In the genomic region with DNA sequence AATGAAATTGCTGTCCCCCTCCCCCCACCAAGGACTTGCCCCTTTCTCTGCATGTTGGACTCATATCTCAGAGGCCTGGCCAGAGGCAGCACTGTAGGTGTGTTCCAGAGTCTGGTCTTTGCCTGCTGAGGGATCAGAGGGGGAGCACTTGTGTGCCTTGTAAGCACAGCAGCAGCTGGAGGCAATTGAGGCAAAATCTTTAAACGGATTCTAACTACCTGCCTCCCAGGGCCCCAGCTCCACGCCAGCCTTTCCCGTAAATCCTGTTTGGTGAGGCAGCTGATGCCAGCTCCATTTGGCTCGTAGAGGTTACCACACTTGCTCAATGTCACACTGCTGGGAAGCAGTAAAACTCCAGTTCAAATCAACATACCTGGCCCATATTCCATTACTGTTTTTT, we compare ENCODE assay signal across 15 cellular contexts. TPM values are rescaled to one million over a fixed set of nuclear protein-coding genes. Genes with fewer than 3 reads are reported as not detected.
A peak's percentile ranks its signal among the peaks of the same experiment; 100 is the strongest.
DNase-seq lines count a peak whose midpoint lies in the region; ATAC-seq and TF ChIP-seq lines count a peak whose summit lies in the region.
"Had no signal": no experiment of that assay in that cellular context is flagged by ENCODE, and none has a peak within 500 bp of the region (broad histone marks: within the 10 kb centered on the region; RNA-seq: fewer than 3 reads in every experiment).

No MANE protein-coding gene starts in this region.

- no peak for ATAC-seq in CD4-positive, alpha-beta T cell (ENCODE audit: poor library complexity)
- ATAC-seq in GM18870 (IDR thresholded peaks at IDR 0.05; ENCODE audit: unreplicated experiment): no peak
- no peak for ATAC-seq in activated CD4-positive, alpha-beta T cell treated with anti-CD3 and anti-CD28 coated beads for 36 hours
- ATAC-seq: stimulated activated naive B cell treated with anti-CD40 and anti-IgM and Interleukin-4, amounts not matched to agents 10 μg/mL and 1 μg/mL and 100 μg/mL, for 72 hours had no signal

- H3K36me3 Mint-ChIP-seq in CD4-positive, alpha-beta T cell (ENCODE audit: low read depth): no peaks in the 10 kb centered on the region
- H3K36me3 Mint-ChIP-seq in activated CD4-positive, alpha-beta T cell treated with anti-CD3 and anti-CD28 coated beads for 36 hours (ENCODE audit: low read depth): peaks cover 4% of the 10 kb centered on the region

- H3K4me1 ChIP-seq in right atrium auricular region (peaks cover 0 to 47% of the 10 kb centered on the region in 2 donors), parathyroid adenoma (peaks cover 17% of the 10 kb centered on the region)

- POLR2A ChIA-PET in CD4-positive, alpha-beta T cell (lab: Charles Lee): no interaction called here
- POLR2A ChIA-PET in activated CD4-positive, alpha-beta T cell treated with anti-CD3 and anti-CD28 coated beads for 36 hours (lab: Charles Lee): no interaction called here

- no peak for TF ChIP-seq CTCF in CD4-positive, alpha-beta T cell (IDR thresholded peaks at IDR 0.05)
- TF ChIP-seq CTCF in right atrium auricular region (IDR thresholded peaks at IDR 0.05) (no peak), parathyroid adenoma (IDR thresholded peaks at IDR 0.05) (no peak)

- TF ChIP-seq EP300 in Ishikawa (IDR thresholded peaks at IDR 0.05; ENCODE audit: borderline replicate concordance): peak; percentile 68

- H3K79me2 ChIP-seq in parathyroid adenoma: no peaks in the 10 kb centered on the region

- H3K27ac Mint-ChIP-seq in CD4-positive, alpha-beta T cell: no peak overlapping the region
- no peak overlapping the region for H3K27ac Mint-ChIP-seq in activated CD4-positive, alpha-beta T cell treated with anti-CD3 and anti-CD28 coated beads for 36 hours
- H3K27ac Mint-ChIP-seq: activated CD4-positive, alpha-beta memory T cell treated with anti-CD3 and anti-CD28 coated beads, Interleukin-2, amount 10 ng/mL, durations not matched to agents 7 days and 5 days; B cell; stimulated activated naive B cell treated with anti-CD40 and anti-IgM and Interleukin-4, amounts not matched to agents 10 μg/mL and 1 μg/mL and 100 μg/mL, for 72 hours had no signal

- no peaks in the 10 kb centered on the region for H3K9me3 ChIP-seq in CD4-positive, alpha-beta T cell (ENCODE audit: control insufficient read depth, low read length)
- H3K9me3 ChIP-seq in right atrium auricular region (no peaks in the 10 kb centered on the region), parathyroid adenoma (ENCODE audit: control insufficient read depth, low read length) (no peaks in the 10 kb centered on the region)
- H3K9me3 ChIP-seq: adrenal gland, uterus had no signal

- peak overlapping the region; percentile 15 for H3K4me2 ChIP-seq in parathyroid adenoma (ENCODE audit: low read length)

- peak overlapping the region; percentile 15 for H3K4me3 Mint-ChIP-seq in CD4-positive, alpha-beta T cell
- H3K4me3 Mint-ChIP-seq in activated CD4-positive, alpha-beta T cell treated with anti-CD3 and anti-CD28 coated beads for 36 hours: no peak overlapping the region
- H3K4me3 Mint-ChIP-seq: activated CD4-positive, alpha-beta memory T cell treated with anti-CD3 and anti-CD28 coated beads, Interleukin-2, amount 10 ng/mL, durations not matched to agents 7 days and 5 days had no signal

- H3K27me3 ChIP-seq in CD4-positive, alpha-beta T cell (ENCODE audit: control insufficient read depth, insufficient read depth, low read length): no peaks in the 10 kb centered on the region
- H3K27me3 ChIP-seq in right atrium auricular region (no peaks in the 10 kb centered on the region), parathyroid adenoma (ENCODE audit: control insufficient read depth, insufficient read depth, low read length) (no peaks in the 10 kb centered on the region)
- H3K27me3 ChIP-seq: adrenal gland, uterus had no signal

- peaks cover 36% of the 10 kb centered on the region for H3K4me1 Mint-ChIP-seq in CD4-positive, alpha-beta T cell (ENCODE audit: low read depth)
- peaks cover 24% of the 10 kb centered on the region for H3K4me1 Mint-ChIP-seq in activated CD4-positive, alpha-beta T cell treated with anti-CD3 and anti-CD28 coated beads for 36 hours

- H3K4me3 ChIP-seq in right atrium auricular region (no peak overlapping the region), parathyroid adenoma (ENCODE audit: low read depth, low read length) (no peak overlapping the region)
- H3K4me3 ChIP-seq: adrenal gland, SK-N-MC, uterus had no signal

- TF ChIP-seq RAD21 in Ishikawa (IDR thresholded peaks at IDR 0.05; ENCODE audit: low read depth): no peak

- H3K36me3 ChIP-seq in right atrium auricular region: no peaks in the 10 kb centered on the region
- no peaks in the 10 kb centered on the region for H3K36me3 ChIP-seq in parathyroid adenoma (ENCODE audit: control insufficient read depth, insufficient read depth, low read length)
- H3K36me3 ChIP-seq: adrenal gland, uterus had no signal

- H3K27ac ChIP-seq in CD4-positive, alpha-beta T cell (ENCODE audit: low read depth, low read length): no peak overlapping the region
- H3K27ac ChIP-seq in right atrium auricular region (peak overlapping the region; percentile 91 to 92), parathyroid adenoma (peak overlapping the region; percentile 67)
- H3K27ac ChIP-seq: adrenal gland, SK-N-MC, uterus had no signal

- intact Hi-C loops in CD4-positive, alpha-beta T cell (cut with DNase I, micrococcal nuclease): loop anchor here in 1 of 2 experiments (5.0 to 10.0 kb wide), 2 partner anchors 128 to 610 kb away; a partner anchor contains a TSS
- intact Hi-C loops in activated CD4-positive, alpha-beta T cell treated with anti-CD3 and anti-CD28 coated beads for 36 hours (cut with DNase I, micrococcal nuclease): loop anchor here (5.0 kb wide), 2 partner anchors 128 to 828 kb away; a partner anchor contains a TSS

- DNase-seq in CD4-positive, alpha-beta T cell: no peak
- DNase-seq in right atrium auricular region (ENCODE audit: low spot score): no peak
- no peak for DNase-seq in DMS114 treated with DMSO at 0.1 percent for 48 hours (lab: John Stamatoyannopoulos, UW; ENCODE audit: unreplicated experiment)
- DNase-seq in hypothalamus (lab: John Stamatoyannopoulos, UW): no peak
- no peak for DNase-seq in activated CD4-positive, alpha-beta T cell treated with anti-CD3 and anti-CD28 coated beads for 36 hours
- DNase-seq: activated CD4-positive, alpha-beta memory T cell treated with anti-CD3 and anti-CD28 coated beads, Interleukin-2, amount 10 ng/mL, durations not matched to agents 7 days and 5 days; adrenal gland; DMS 273 treated with DMSO at 0.1 percent for 48 hours; stimulated activated naive B cell treated with anti-CD40 and anti-IgM and Interleukin-4, amounts not matched to agents 10 μg/mL and 1 μg/mL and 100 μg/mL, for 72 hours; uterus had no signal

- CTCF ChIA-PET in CD4-positive, alpha-beta T cell (lab: Charles Lee): no interaction called here
- CTCF ChIA-PET in activated CD4-positive, alpha-beta T cell treated with anti-CD3 and anti-CD28 coated beads for 36 hours (lab: Charles Lee): interaction anchor here (0.5 to 0.7 kb wide), 3 partner anchors 210 to 1595 kb away, joined by 3 to 4 read pairs (median 3); no protein-coding TSS in a partner anchor

- H3K9ac ChIP-seq in parathyroid adenoma: no peak overlapping the region

- H2AFZ ChIP-seq in parathyroid adenoma: peak overlapping the region; percentile 65

- no peaks in the 10 kb centered on the region for H3K9me3 Mint-ChIP-seq in CD4-positive, alpha-beta T cell
- H3K9me3 Mint-ChIP-seq in activated CD4-positive, alpha-beta T cell treated with anti-CD3 and anti-CD28 coated beads for 36 hours (ENCODE audit: low read depth): no peaks in the 10 kb centered on the region
- H3K9me3 Mint-ChIP-seq: activated CD4-positive, alpha-beta memory T cell treated with anti-CD3 and anti-CD28 coated beads, Interleukin-2, amount 10 ng/mL, durations not matched to agents 7 days and 5 days; stimulated activated naive B cell treated with anti-CD40 and anti-IgM and Interleukin-4, amounts not matched to agents 10 μg/mL and 1 μg/mL and 100 μg/mL, for 72 hours had no signal

- no peaks in the 10 kb centered on the region for H3K27me3 Mint-ChIP-seq in CD4-positive, alpha-beta T cell
- H3K27me3 Mint-ChIP-seq in activated CD4-positive, alpha-beta T cell treated with anti-CD3 and anti-CD28 coated beads for 36 hours: no peaks in the 10 kb centered on the region

TF ChIP-seq in Ishikawa, 13 proteins besides CTCF, POLR2A, EP300 and RAD21:
- TF ChIP-seq, protein P1, sequence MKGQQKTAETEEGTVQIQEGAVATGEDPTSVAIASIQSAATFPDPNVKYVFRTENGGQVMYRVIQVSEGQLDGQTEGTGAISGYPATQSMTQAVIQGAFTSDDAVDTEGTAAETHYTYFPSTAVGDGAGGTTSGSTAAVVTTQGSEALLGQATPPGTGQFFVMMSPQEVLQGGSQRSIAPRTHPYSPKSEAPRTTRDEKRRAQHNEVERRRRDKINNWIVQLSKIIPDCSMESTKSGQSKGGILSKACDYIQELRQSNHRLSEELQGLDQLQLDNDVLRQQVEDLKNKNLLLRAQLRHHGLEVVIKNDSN (IDR thresholded peaks at IDR 0.05): 0 out of 2 replicates have a peak, but pooled peaks have one; percentile 16
- TF ChIP-seq TCF12 (IDR thresholded peaks at IDR 0.05; ENCODE audit: low read depth): peak; percentile 89
- 0 out of 2 replicates have a peak, but pooled peaks have one; percentile 7 for TF ChIP-seq ZBTB7A (IDR thresholded peaks at IDR 0.05; ENCODE audit: low read depth)
- no peak for TF ChIP-seq EGR1 (IDR thresholded peaks at IDR 0.05)
- peak; percentile 78 for TF ChIP-seq CEBPB (IDR thresholded peaks at IDR 0.05)
- TF ChIP-seq NFIC (IDR thresholded peaks at IDR 0.05): peak; percentile 91

RNA-seq across cellular contexts. Expression of a gene that starts 2.3 kb away (rescaled TPM):
- 10 to 100 TPM; 38.0 to 38.2 TPM for total RNA-seq in CD4-positive, alpha-beta T cell
- 100 to 1,000 TPM; 119 to 249 TPM for total RNA-seq in right atrium auricular region
- 100 to 1,000 TPM; 176 to 182 TPM for total RNA-seq in activated CD4-positive, alpha-beta T cell treated with anti-CD3 and anti-CD28 coated beads for 36 hours
